Comparison of ENCODE assay signal across 14 cellular contexts in the genomic region with DNA sequence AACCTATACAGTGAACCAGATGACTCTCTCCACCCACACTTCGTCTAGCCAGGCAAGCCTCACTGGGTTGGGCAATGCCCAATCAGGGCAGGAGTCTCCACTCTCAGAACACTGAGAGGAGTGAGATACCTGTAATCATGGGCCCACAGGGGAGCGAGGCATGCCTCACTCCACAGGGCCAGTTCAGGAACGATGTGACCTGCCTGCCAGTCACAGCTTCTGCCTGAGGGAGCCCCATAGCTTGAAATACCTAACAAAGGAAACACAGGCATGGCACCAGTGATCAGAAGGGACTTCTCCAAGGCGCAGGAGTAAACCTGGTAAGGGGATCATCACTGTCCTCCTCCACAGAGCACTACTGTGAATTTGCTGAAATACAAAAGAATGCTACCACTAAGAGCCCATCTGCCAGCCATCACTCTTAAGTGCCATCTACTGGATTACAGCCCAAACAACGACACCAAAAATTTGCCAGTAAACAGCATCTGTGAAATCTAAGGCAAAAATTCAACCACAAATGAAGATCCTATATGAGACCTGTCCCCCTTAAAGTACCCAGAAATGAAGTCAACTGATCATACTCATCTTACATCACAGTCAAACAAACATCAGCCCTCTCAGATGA.
A peak's percentile ranks its signal among the peaks of the same experiment; 100 is the strongest.
DNase-seq lines count a peak whose midpoint lies in the region; ATAC-seq and TF ChIP-seq lines count a peak whose summit lies in the region.
"Had no signal": no experiment of that assay in that cellular context is flagged by ENCODE, and none has a peak within 500 bp of the region (broad histone marks: within the 10 kb centered on the region; RNA-seq: fewer than 3 reads in every experiment).

No MANE protein-coding gene starts in this region.

- no peaks in the 10 kb centered on the region for H3K36me3 ChIP-seq in OCI-LY7 (ENCODE audit: insufficient read depth, low read length)
- H3K36me3 ChIP-seq: MG63, right lobe of liver had no signal

- no peak overlapping the region for H3K4me2 ChIP-seq in OCI-LY7 (ENCODE audit: low read length)

- no peaks in the 10 kb centered on the region for H3K9me2 ChIP-seq in OCI-LY7 (ENCODE audit: insufficient read depth, low read length)

- DNase-seq in G401 (ENCODE audit: low spot score) (peak; percentile 21), LNCaP clone FGC (ENCODE audit: low read depth) (no peak), OCI-LY7 (ENCODE audit: low spot score) (no peak), iPS-NIHi7 (ENCODE audit: extremely low spot score) (peak; percentile 27), NCI-H2196 (lab: John Stamatoyannopoulos, UW; ENCODE audit: unreplicated experiment) (no peak), MV-4-11 (lab: John Stamatoyannopoulos, UW) (no peak), GDM1 (lab: John Stamatoyannopoulos, UW) (no peak)
- DNase-seq: activated CD8-positive, alpha-beta memory T cell treated with anti-CD3 and anti-CD28 coated beads, Interleukin-2, amount 10 ng/mL, durations not matched to agents 7 days and 5 days; activated naive CD8-positive, alpha-beta T cell treated with anti-CD3 and anti-CD28 coated beads for 36 hours; CD8-positive, alpha-beta memory T cell; MG63; right lobe of liver; T1000 had no signal

- no peak overlapping the region for H2AFZ ChIP-seq in OCI-LY7 (ENCODE audit: low read length)

- no TSS peak for BruUV-seq in OCI-LY7 (replicated peaks; lab: Mats Ljungman, UMichigan)

- no peak overlapping the region for H3K4me3 ChIP-seq in LNCaP clone FGC (ENCODE audit: low read depth, low read length)
- H3K4me3 ChIP-seq in OCI-LY7 (ENCODE audit: low read depth, low read length, poor library complexity, severe bottlenecking), result no peak overlapping the region
- H3K4me3 ChIP-seq: MG63, right lobe of liver had no signal

- H3K27ac ChIP-seq in OCI-LY7 (ENCODE audit: low read depth, low read length, poor library complexity, severe bottlenecking), result no peak overlapping the region
- H3K27ac ChIP-seq: right lobe of liver had no signal

- ATAC-seq in HG03460 (IDR thresholded peaks at IDR 0.05; ENCODE audit: unreplicated experiment), result no peak
- ATAC-seq: activated CD8-positive, alpha-beta memory T cell treated with anti-CD3 and anti-CD28 coated beads, Interleukin-2, amount 10 ng/mL, durations not matched to agents 7 days and 5 days; right lobe of liver had no signal

- intact Hi-C loops in OCI-LY7 (cut with micrococcal nuclease; ENCODE audit: unreplicated experiment), result no loop called here

- no peaks in the 10 kb centered on the region for H3K79me2 ChIP-seq in OCI-LY7 (ENCODE audit: insufficient read depth, low read depth, low read length)

- in situ Hi-C loops in G401 (cut with HindIII; ENCODE audit: low sequenced_read_pairs), result no loop called here

- TF ChIP-seq CTCF in LNCaP clone FGC (IDR thresholded peaks at IDR 0.05; ENCODE audit: control insufficient read depth, extremely low read depth, insufficient read depth) (peak; percentile 34; the same call in 1 of the 2 replicates), OCI-LY7 (conservative IDR thresholded peaks at IDR 0.05; ENCODE audit: low read length) (peak; percentile 24; the same call in 1 of the 2 replicates)

- H3K4me1 ChIP-seq in OCI-LY7 (ENCODE audit: insufficient read depth, low read length, poor library complexity, severe bottlenecking), result no peaks in the 10 kb centered on the region
- H3K4me1 ChIP-seq: right lobe of liver had no signal

- no peaks in the 10 kb centered on the region; the same call in 1 of the 2 replicates for H3K9me3 ChIP-seq in OCI-LY7 (ENCODE audit: low read length)
- H3K9me3 ChIP-seq: MG63 had no signal

- CTCF ChIA-PET in OCI-LY7 (lab: Charles Lee; ENCODE audit: unreplicated experiment), result no interaction called here

- POLR2A ChIA-PET in OCI-LY7 (lab: Charles Lee), result interaction anchor here (0.7 to 0.8 kb wide), 2 partner anchors 14 to 23 kb away, joined by 3 to 4 read pairs; no protein-coding TSS in a partner anchor

- H4K20me1 ChIP-seq in OCI-LY7 (ENCODE audit: insufficient read depth, low read length), result no peaks in the 10 kb centered on the region

Comparison
In these comparisons a context has a peak if more than half of its experiments do, and no peak if none do; other contexts are left out.
1. DNase-seq: peak in G401 (single experiment) and iPS-NIHi7 (single experiment); none in LNCaP clone FGC (single experiment), OCI-LY7 (single experiment), NCI-H2196 (single experiment), MV-4-11 (single experiment) and GDM1 (single experiment).